1 cellular context compared by ENCODE assay signal in the genomic region with DNA sequence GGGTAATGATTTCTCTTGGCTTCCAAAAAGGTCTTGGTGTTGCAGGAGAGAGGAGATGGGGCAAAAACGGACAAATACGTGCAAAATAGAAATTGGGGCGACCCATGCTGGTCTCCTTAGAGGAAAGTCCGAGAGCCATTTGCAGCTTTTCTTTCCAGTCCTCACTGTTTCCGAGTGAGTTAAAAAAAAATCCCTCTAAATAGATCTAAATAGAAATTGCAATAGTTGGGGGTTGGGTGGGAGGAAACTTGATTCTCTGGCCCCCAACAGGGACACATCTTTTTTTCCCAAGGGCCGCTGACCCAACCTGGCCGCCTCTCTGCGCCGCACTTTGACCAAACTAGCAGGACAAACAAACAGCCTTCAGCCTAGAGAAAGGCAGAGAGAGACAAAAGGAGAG.
TF ChIP-seq lines count a peak whose summit lies in the region.

No MANE protein-coding gene starts in this region.

TF ChIP-seq in K562, 482 proteins besides CTCF, POLR2A, EP300 and RAD21:
- TF ChIP-seq FUS (optimal IDR thresholded peaks at IDR 0.05; ENCODE audit: low read depth, low read length) (no peak), TCF7 (IDR thresholded peaks at IDR 0.05; ENCODE audit: borderline replicate concordance) (no peak), CBX2 (IDR thresholded peaks at IDR 0.05; ENCODE audit: insufficient read depth, low read length, poor library complexity, severe bottlenecking) (peak; percentile 64), CBX8 (IDR thresholded peaks at IDR 0.05; ENCODE audit: borderline replicate concordance, extremely low read depth, low read depth, low read length, poor library complexity, severe bottlenecking) (peak; percentile 88)
TF ChIP-seq in K562: peak in this region for 2.
